In the genomic region with DNA sequence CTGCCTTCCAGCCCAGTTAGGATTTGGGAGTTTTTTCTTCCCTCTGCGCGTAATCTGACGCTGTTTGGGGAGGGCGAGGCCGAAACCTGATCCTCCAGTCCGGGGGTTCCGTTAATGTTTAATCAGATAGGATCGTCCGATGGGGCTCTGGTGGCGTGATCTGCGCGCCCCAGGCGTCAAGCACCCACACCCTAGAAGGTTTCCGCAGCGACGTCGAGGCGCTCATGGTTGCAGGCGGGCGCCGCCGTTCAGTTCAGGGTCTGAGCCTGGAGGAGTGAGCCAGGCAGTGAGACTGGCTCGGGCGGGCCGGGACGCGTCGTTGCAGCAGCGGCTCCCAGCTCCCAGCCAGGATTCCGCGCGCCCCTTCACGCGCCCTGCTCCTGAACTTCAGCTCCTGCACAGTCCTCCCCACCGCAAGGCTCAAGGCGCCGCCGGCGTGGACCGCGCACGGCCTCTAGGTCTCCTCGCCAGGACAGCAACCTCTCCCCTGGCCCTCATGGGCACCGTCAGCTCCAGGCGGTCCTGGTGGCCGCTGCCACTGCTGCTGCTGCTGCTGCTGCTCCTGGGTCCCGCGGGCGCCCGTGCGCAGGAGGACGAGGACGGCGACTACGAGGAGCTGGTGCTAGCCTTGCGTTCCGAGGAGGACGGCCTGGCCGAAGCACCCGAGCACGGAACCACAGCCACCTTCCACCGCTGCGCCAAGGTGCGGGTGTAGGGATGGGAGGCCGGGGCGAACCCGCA, we compare ENCODE assay signal across 9 cellular contexts. TPM values are rescaled to one million over a fixed set of nuclear protein-coding genes. Genes with fewer than 3 reads are reported as not detected.
DNase-seq lines count a peak whose midpoint lies in the region; ATAC-seq and TF ChIP-seq lines count a peak whose summit lies in the region.
"Had no signal": no experiment of that assay in that cellular context is flagged by ENCODE, and none has a peak within 500 bp of the region (broad histone marks: within the 10 kb centered on the region; RNA-seq: fewer than 3 reads in every experiment).

A gene (plus strand): TSS at position 207 of the 741 bp plus-strand sequence. CDS start 290 bp downstream, at position 497.

- CTCF ChIA-PET in A673 (lab: Charles Lee) = interaction anchor here (0.9 kb wide), 1 partner anchor 94 kb away, joined by 4 read pairs; no protein-coding TSS in a partner anchor

- peak within 1 kb of the TSS; percentile 83 for H3K4me3 ChIP-seq in A673 (ENCODE audit: low read depth, low read length, poor library complexity, severe bottlenecking)
- peak within 1 kb of the TSS in 38 of 59 donors; percentile 6 to 54 (median 30) for H3K4me3 ChIP-seq in dorsolateral prefrontal cortex
- peak within 1 kb of the TSS; percentile 20 for H3K4me3 ChIP-seq in lung

- POLR2A ChIA-PET in A673 (lab: Charles Lee; ENCODE audit: low non-redundant PET) = interaction anchor here (0.6 kb wide), 1 partner anchor 333 kb away, joined by 3 read pairs; no protein-coding TSS in a partner anchor

- no peaks in the 10 kb centered on the region for H3K4me1 Mint-ChIP-seq in activated T-helper 17 cell treated with anti-CD3 and anti-CD28 coated beads, Interleukin-2, amount 50 U/mL, for 72 hours

- no TSS peak for BruUV-seq in A673 (replicated peaks; lab: Mats Ljungman, UMichigan)

- H3K36me3 ChIP-seq in A673 (ENCODE audit: insufficient read depth, low read length, poor library complexity, severe bottlenecking) = peaks cover 14% of the 10 kb centered on the region
- H3K36me3 ChIP-seq in lung (ENCODE audit: control insufficient read depth in 2 of 2, insufficient read depth in 2 of 2, low read length in 2 of 2) = no peaks in the 10 kb centered on the region

- WGBS in lung, 2 donors = 2 to 3% methylated on average over 67 of the region's 67 CpGs

- intact Hi-C loops in A673 (cut with micrococcal nuclease; ENCODE audit: unreplicated experiment) (no loop called here), dorsolateral prefrontal cortex (cut with DNase I) (no loop called here)

- H3K27me3 ChIP-seq in A673 (replicated peaks; ENCODE audit: insufficient read depth, low read depth, low read length, poor library complexity) (no peaks in the 10 kb centered on the region), dorsolateral prefrontal cortex (peaks cover 0 to 74% (median 44%) of the 10 kb centered on the region in 45 donors), lung (ENCODE audit: control insufficient read depth, insufficient read depth) (no peaks in the 10 kb centered on the region)

- H3K4me3 Mint-ChIP-seq in activated T-helper 17 cell treated with anti-CD3 and anti-CD28 coated beads, Interleukin-2, amount 50 U/mL, for 72 hours = no peak within 1 kb of the TSS

- no peak within 1 kb of the TSS for H3K27ac Mint-ChIP-seq in activated T-helper 17 cell treated with anti-CD3 and anti-CD28 coated beads, Interleukin-2, amount 50 U/mL, for 72 hours

- no peaks in the 10 kb centered on the region for H3K36me3 Mint-ChIP-seq in activated T-helper 17 cell treated with anti-CD3 and anti-CD28 coated beads, Interleukin-2, amount 50 U/mL, for 72 hours (ENCODE audit: low read depth)

- peak within 1 kb of the TSS; percentile 62 for H3K27ac ChIP-seq in A673 (ENCODE audit: low read depth, low read length, poor library complexity, severe bottlenecking)
- H3K27ac ChIP-seq in dorsolateral prefrontal cortex = peak within 1 kb of the TSS in 1 of 59 donors; percentile 70
- peak within 1 kb of the TSS in 1 of 2 donors; percentile 68 for H3K27ac ChIP-seq in lung (ENCODE audit: low read depth in 1 of 2, low read length in 1 of 2)
- H3K27ac ChIP-seq: VCaP had no signal

- no peaks in the 10 kb centered on the region for H3K9me3 Mint-ChIP-seq in activated T-helper 17 cell treated with anti-CD3 and anti-CD28 coated beads, Interleukin-2, amount 50 U/mL, for 72 hours

- peak; percentile 64 for ATAC-seq in lung (ENCODE audit: insufficient read depth, low FRiP score)
- ATAC-seq in activated T-helper 17 cell treated with anti-CD3 and anti-CD28 coated beads, Interleukin-2, amount 50 U/mL, for 72 hours (replicated peaks) = no peak

- peaks cover 61% of the 10 kb centered on the region for H3K27me3 Mint-ChIP-seq in activated T-helper 17 cell treated with anti-CD3 and anti-CD28 coated beads, Interleukin-2, amount 50 U/mL, for 72 hours

- peaks cover 19% of the 10 kb centered on the region for H3K4me1 ChIP-seq in A673 (ENCODE audit: insufficient read depth, low read length, poor library complexity, severe bottlenecking)
- no peaks in the 10 kb centered on the region for H3K4me1 ChIP-seq in lung (ENCODE audit: control insufficient read depth in 2 of 2, insufficient read depth in 2 of 2, low read length in 2 of 2)

- H3K9me3 ChIP-seq in A673 (ENCODE audit: low read depth, low read length, poor library complexity, severe bottlenecking) (no peaks in the 10 kb centered on the region), lung (ENCODE audit: control insufficient read depth in 2 of 2, insufficient read depth in 1 of 2, low read length in 1 of 2) (no peaks in the 10 kb centered on the region)

- TF ChIP-seq CTCF in A673 (conservative IDR thresholded peaks at IDR 0.05; ENCODE audit: low read depth, low read length) (no peak), dorsolateral prefrontal cortex (IDR thresholded peaks at IDR 0.05 in 54 of 56, conservative IDR thresholded peaks at IDR 0.05 in 2 of 56; ENCODE audit: low read depth in 1 of 56, partially characterized antibody in 56 of 56) (no peak), lung (IDR thresholded peaks at IDR 0.05; ENCODE audit: control extremely low read depth, extremely low read depth) (no peak)

- DNase-seq in A673 (ENCODE audit: low spot score) = peak; percentile 75
- DNase-seq in HuH-7.5 (ENCODE audit: low spot score) = peak; percentile 80
- peak in 2 of 10 donors; percentile 46 to 63 for DNase-seq in dorsolateral prefrontal cortex
- peak; percentile 77 for DNase-seq in lung (ENCODE audit: low spot score)
- DNase-seq in epidermal melanocyte (ENCODE audit: insufficient read length, low spot score) = no peak
- no peak for DNase-seq in NOMO-1 treated with DMSO at 0.1 percent for 48 hours (lab: John Stamatoyannopoulos, UW; ENCODE audit: unreplicated experiment)
- DNase-seq in activated naive CD4-positive, alpha-beta T cell treated with Interleukin-2 at 50 U/mL for 16 hours = no peak

RNA-seq across cellular contexts. Expression of the gene that starts here (rescaled TPM):
- 38.9 and 41.9 TPM in 2 replicates for total RNA-seq in A673 (2021)
- total RNA-seq in dorsolateral prefrontal cortex = 1 to 10 TPM in 1 of 120 experiments, under 1 TPM in 106, not detected in 13; 0.12 to 1.8 (median 0.32) TPM
- 10 to 100 TPM; 26.6 to 47.2 TPM for total RNA-seq in lung
- 10 to 100 TPM; 13.0 to 15.5 TPM for polyA plus RNA-seq in lung
- not detected for total RNA-seq in activated T-helper 17 cell treated with anti-CD3 and anti-CD28 coated beads, Interleukin-2, amount 50 U/mL, for 72 hours

Comparison
In these comparisons a context has a peak if more than half of its experiments do, and no peak if none do; other contexts are left out.
1. RNA of the gene that starts here (total RNA-seq): 26.6 to 47.2 TPM in lung and 38.9 to 41.9 TPM in A673; 0.12 to 1.8 TPM in dorsolateral prefrontal cortex and not detected in activated T-helper 17 cell treated with anti-CD3 and anti-CD28 coated beads, Interleukin-2, amount 50 U/mL, for 72 hours; every median in the first group is over 4 times any median in the second.
2. DNase-seq: peak in A673 (single experiment), HuH-7.5 (single experiment) and lung (single experiment); none in epidermal melanocyte (single experiment), NOMO-1 treated with DMSO at 0.1 percent for 48 hours (single experiment) and activated naive CD4-positive, alpha-beta T cell treated with Interleukin-2 at 50 U/mL for 16 hours (single experiment).
3. H3K4me3 ChIP-seq: peak in every context shown above with its lines; median percentile 83 in A673; 30 in dorsolateral prefrontal cortex; 20 in lung.